9 cellular contexts compared by ENCODE assay signal in the genomic region with DNA sequence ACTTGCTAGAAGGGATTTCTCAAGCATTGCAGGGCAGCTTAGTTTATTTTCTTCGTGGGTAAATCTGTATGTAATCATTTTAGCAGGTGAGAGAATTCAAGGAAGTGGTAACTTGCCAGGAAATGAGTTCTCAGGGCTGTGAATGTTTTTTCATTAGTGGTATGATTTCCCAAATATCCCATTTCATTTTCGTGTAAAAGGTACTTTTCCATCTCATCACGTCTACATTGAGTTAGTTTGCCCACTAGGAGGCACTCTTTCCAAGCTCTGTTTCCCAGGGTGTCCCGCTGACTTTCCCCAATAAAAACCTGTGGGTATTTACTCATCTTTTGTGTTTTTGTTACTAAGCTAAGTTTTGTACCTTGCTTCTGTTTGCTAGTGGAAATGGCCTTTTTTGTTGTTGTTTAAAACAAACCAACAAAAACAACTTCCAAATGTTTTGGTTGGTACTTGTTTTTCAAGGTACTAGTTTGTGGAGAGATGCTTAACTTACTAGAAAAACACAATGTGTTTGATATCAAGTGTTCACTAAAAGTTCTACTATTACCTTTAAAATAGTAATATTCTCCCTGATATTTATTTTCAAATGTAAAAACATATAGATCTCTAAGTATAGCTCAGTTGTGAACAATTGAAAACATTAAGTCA.
DNase-seq lines count a peak whose midpoint lies in the region; TF ChIP-seq lines count a peak whose summit lies in the region.
"Had no signal": no experiment of that assay in that cellular context is flagged by ENCODE, and none has a peak within 500 bp of the region (broad histone marks: within the 10 kb centered on the region; RNA-seq: fewer than 3 reads in every experiment).

No MANE protein-coding gene starts in this region.

- TF ChIP-seq CTCF in BE2C (IDR thresholded peaks at IDR 0.05; ENCODE audit: low read depth, low read length) (peak; percentile 91), GM12873 (IDR thresholded peaks at IDR 0.05; ENCODE audit: insufficient read depth, low read depth, low read length, missing control alignments) (peak; percentile 80), endodermal cell (conservative IDR thresholded peaks at IDR 0.05) (peak; percentile 93), type B pancreatic cell (conservative IDR thresholded peaks at IDR 0.05) (peak; percentile 91)

- H3K27me3 Mint-ChIP-seq in endodermal cell (ENCODE audit: insufficient read depth) (no peaks in the 10 kb centered on the region), type B pancreatic cell (no peaks in the 10 kb centered on the region)

- no peak overlapping the region for H3K18ac ChIP-seq in mesendoderm (ENCODE audit: low read length)

- DNase-seq in BE2C = peak; percentile 68
- peak; percentile 25 for DNase-seq in HS-5 (ENCODE audit: low read depth)
- peak; percentile 6 for DNase-seq in SKM-1 (lab: John Stamatoyannopoulos, UW; ENCODE audit: unreplicated experiment)
- DNase-seq in endodermal cell = peak; percentile 77
- DNase-seq in mesendoderm = peak; percentile 67
- no peak for DNase-seq in type B pancreatic cell (ENCODE audit: extremely low spot score, unreplicated experiment)
- no peak for DNase-seq in UCSD-AML1 (lab: John Stamatoyannopoulos, UW; ENCODE audit: unreplicated experiment)

- H3K4me1 Mint-ChIP-seq in endodermal cell = peaks cover 14% of the 10 kb centered on the region
- H3K4me1 Mint-ChIP-seq in type B pancreatic cell (ENCODE audit: unreplicated experiment) = peaks cover 26% of the 10 kb centered on the region

- H3K79me1 ChIP-seq in mesendoderm (ENCODE audit: low read length) = no peaks in the 10 kb centered on the region

- H3K9ac ChIP-seq in endodermal cell (ENCODE audit: extremely low read depth, low read length, poor library complexity, severe bottlenecking) (no peak overlapping the region), mesendoderm (ENCODE audit: low read length) (no peak overlapping the region)

- H3K4me3 ChIP-seq in BE2C (ENCODE audit: low read depth, low read length) (no peak overlapping the region), endodermal cell (ENCODE audit: low read length) (no peak overlapping the region), mesendoderm (ENCODE audit: low read length) (no peak overlapping the region)
- H3K4me3 ChIP-seq: SJSA1 had no signal

- H3K4ac ChIP-seq in mesendoderm (ENCODE audit: low read depth, low read length) = no peak overlapping the region

- no peak overlapping the region for H2BK15ac ChIP-seq in mesendoderm (replicated peaks; ENCODE audit: low read depth)

- peak overlapping the region; percentile 86 for H3K27ac Mint-ChIP-seq in endodermal cell
- H3K27ac Mint-ChIP-seq in type B pancreatic cell = no peak overlapping the region

- no peak overlapping the region for H2BK120ac ChIP-seq in mesendoderm (ENCODE audit: low read depth, low read length)

- H3K27ac ChIP-seq in endodermal cell (ENCODE audit: low read depth, low read length) (no peak overlapping the region), mesendoderm (ENCODE audit: low read depth, low read length) (no peak overlapping the region)
- H3K27ac ChIP-seq: SJSA1 had no signal

- H3K4me1 ChIP-seq in BE2C (peaks cover 4% of the 10 kb centered on the region; the same call in 1 of the 2 replicates), endodermal cell (ENCODE audit: control insufficient read depth, insufficient read depth, low read length) (peaks cover 3% of the 10 kb centered on the region), mesendoderm (ENCODE audit: control insufficient read depth, low read depth, low read length) (no peaks in the 10 kb centered on the region)
- H3K4me1 ChIP-seq: SJSA1 had no signal

- H3K4me2 ChIP-seq in mesendoderm (ENCODE audit: low read length) = no peak overlapping the region

- no peak overlapping the region for H2BK5ac ChIP-seq in mesendoderm (ENCODE audit: low read length)

- no peaks in the 10 kb centered on the region for H3K79me2 ChIP-seq in mesendoderm (ENCODE audit: control insufficient read depth, insufficient read depth, low read length)

- no peak overlapping the region for H3K4me3 Mint-ChIP-seq in endodermal cell
- no peak overlapping the region for H3K4me3 Mint-ChIP-seq in type B pancreatic cell

- H3K36me3 ChIP-seq in BE2C = no peaks in the 10 kb centered on the region
- H3K36me3 ChIP-seq in endodermal cell (ENCODE audit: control insufficient read depth, insufficient read depth, low read length) = no peaks in the 10 kb centered on the region
- no peaks in the 10 kb centered on the region for H3K36me3 ChIP-seq in mesendoderm (ENCODE audit: control insufficient read depth, insufficient read depth, low read length)
- H3K36me3 ChIP-seq: SJSA1 had no signal

- H2AK5ac ChIP-seq in mesendoderm (ENCODE audit: low read length) = no peak overlapping the region

- H3K9me3 Mint-ChIP-seq in endodermal cell = peaks cover 14% of the 10 kb centered on the region
- H3K9me3 Mint-ChIP-seq in type B pancreatic cell = peaks cover 10% of the 10 kb centered on the region

- no peak overlapping the region for H3K23ac ChIP-seq in mesendoderm (ENCODE audit: low read length)

- H3K27me3 ChIP-seq in BE2C = no peaks in the 10 kb centered on the region
- no peaks in the 10 kb centered on the region for H3K27me3 ChIP-seq in endodermal cell (ENCODE audit: control insufficient read depth, insufficient read depth, low read length, poor library complexity, severe bottlenecking)
- no peaks in the 10 kb centered on the region for H3K27me3 ChIP-seq in mesendoderm (ENCODE audit: insufficient read depth, low read length, poor library complexity)
- H3K27me3 ChIP-seq: SJSA1 had no signal

- H4K8ac ChIP-seq in mesendoderm (ENCODE audit: low read depth, low read length) = no peak overlapping the region

- H3K9me3 ChIP-seq in BE2C (no peaks in the 10 kb centered on the region), endodermal cell (ENCODE audit: control insufficient read depth, low read length) (peaks cover 10% of the 10 kb centered on the region)
- H3K9me3 ChIP-seq: SJSA1 had no signal

- H3K56ac ChIP-seq in mesendoderm (ENCODE audit: low read length) = no peak overlapping the region

- no peak overlapping the region for H4K5ac ChIP-seq in mesendoderm (ENCODE audit: low read length)

- H3K36me3 Mint-ChIP-seq in endodermal cell (ENCODE audit: low read depth) (peaks cover 19% of the 10 kb centered on the region), type B pancreatic cell (peaks cover 10% of the 10 kb centered on the region)

- WGBS in endodermal cell (ENCODE audit: insufficient coverage in 1 of 2, insufficient read length in 1 of 2), 2 experiments = 0 to 10% methylated on average over 2 to 4 of the region's 4 CpGs
- no CpG with 5 or more reads among the region's 4 CpGs for WGBS in mesendoderm (ENCODE audit: extremely low coverage, insufficient coverage, low lambda C conversion rate)

Comparison
In these comparisons a context has a peak if more than half of its experiments do, and no peak if none do; other contexts are left out.
1. DNase-seq: peak in BE2C (single experiment), HS-5 (single experiment), SKM-1 (single experiment), endodermal cell (single experiment) and mesendoderm (single experiment); none in type B pancreatic cell (single experiment) and UCSD-AML1 (single experiment).
2. Peak in every context shown above with its lines, with median percentiles within 50 percentile points of each other: CTCF ChIP-seq.